Comparison of ENCODE assay signal across 18 cellular contexts in genomic region chr18:47981320-47981719, GRCh38. TPM values are rescaled to one million over a fixed set of nuclear protein-coding genes. Genes with fewer than 3 reads are reported as not detected.
DNase-seq lines count a peak whose midpoint lies in the region; ATAC-seq and TF ChIP-seq lines count a peak whose summit lies in the region.
"Had no signal": no experiment of that assay in that cellular context is flagged by ENCODE, and none has a peak within 500 bp of the region (broad histone marks: within the 10 kb centered on the region; RNA-seq: fewer than 3 reads in every experiment).

No MANE protein-coding gene starts in this region.

- peak overlapping the region; percentile 85 for H3K27ac Mint-ChIP-seq in neural crest cell (ENCODE audit: unreplicated experiment)
- no peak overlapping the region for H3K27ac Mint-ChIP-seq in activated naive CD4-positive, alpha-beta T cell treated with anti-CD3 and anti-CD28 coated beads, Interleukin-2, amount 10 ng/mL, durations not matched to agents 7 days and 5 days
- H3K27ac Mint-ChIP-seq: CD4-positive, alpha-beta T cell had no signal

- WGBS in upper lobe of left lung, 2 donors: 73 to 89% methylated on average over 3 of the region's 3 CpGs

- H3K9me3 ChIP-seq in HEK293 (ENCODE audit: control insufficient read depth, insufficient read depth, low read depth, low read length): no peaks in the 10 kb centered on the region
- no peaks in the 10 kb centered on the region for H3K9me3 ChIP-seq in WERI-Rb-1 (ENCODE audit: severe bottlenecking)
- H3K9me3 ChIP-seq in upper lobe of left lung: no peaks in the 10 kb centered on the region
- H3K9me3 ChIP-seq: BE2C, Peyer's patch, SJSA1 had no signal

- no peaks in the 10 kb centered on the region for H3K36me3 ChIP-seq in HEK293 (ENCODE audit: control insufficient read depth in 2 of 2, insufficient read depth in 1 of 2, low read length in 2 of 2)
- H3K36me3 ChIP-seq in WERI-Rb-1: no peaks in the 10 kb centered on the region
- no peaks in the 10 kb centered on the region for H3K36me3 ChIP-seq in upper lobe of left lung
- H3K36me3 ChIP-seq: BE2C, Peyer's patch, SJSA1 had no signal

- CTCF ChIA-PET in HEK293 (lab: Yijun Ruan, JAX): no interaction called here
- CTCF ChIA-PET in activated naive CD4-positive, alpha-beta T cell treated with anti-CD3 and anti-CD28 coated beads, Interleukin-2, amount 10 ng/mL, durations not matched to agents 7 days and 5 days (lab: Charles Lee): no interaction called here

- H3K4me3 ChIP-seq in HEK293 (ENCODE audit: low read depth, low read length): no peak overlapping the region
- H3K4me3 ChIP-seq in WERI-Rb-1 (ENCODE audit: low read depth, low read length): no peak overlapping the region
- no peak overlapping the region for H3K4me3 ChIP-seq in upper lobe of left lung
- H3K4me3 ChIP-seq: Peyer's patch, SJSA1 had no signal

- H3K4me1 Mint-ChIP-seq in neural crest cell: peaks cover 4% of the 10 kb centered on the region
- no peaks in the 10 kb centered on the region for H3K4me1 Mint-ChIP-seq in activated naive CD4-positive, alpha-beta T cell treated with anti-CD3 and anti-CD28 coated beads, Interleukin-2, amount 10 ng/mL, durations not matched to agents 7 days and 5 days

- H3K36me3 Mint-ChIP-seq in neural crest cell (ENCODE audit: low read depth): no peaks in the 10 kb centered on the region
- no peaks in the 10 kb centered on the region for H3K36me3 Mint-ChIP-seq in activated naive CD4-positive, alpha-beta T cell treated with anti-CD3 and anti-CD28 coated beads, Interleukin-2, amount 10 ng/mL, durations not matched to agents 7 days and 5 days

- no peaks in the 10 kb centered on the region for H3K9me3 Mint-ChIP-seq in neural crest cell
- no peaks in the 10 kb centered on the region for H3K9me3 Mint-ChIP-seq in activated naive CD4-positive, alpha-beta T cell treated with anti-CD3 and anti-CD28 coated beads, Interleukin-2, amount 10 ng/mL, durations not matched to agents 7 days and 5 days
- H3K9me3 Mint-ChIP-seq: CD4-positive, alpha-beta T cell had no signal

- peaks cover 5% of the 10 kb centered on the region for H3K27me3 Mint-ChIP-seq in neural crest cell (ENCODE audit: low read depth)
- H3K27me3 Mint-ChIP-seq in activated naive CD4-positive, alpha-beta T cell treated with anti-CD3 and anti-CD28 coated beads, Interleukin-2, amount 10 ng/mL, durations not matched to agents 7 days and 5 days: peaks cover 16% of the 10 kb centered on the region
- H3K27me3 Mint-ChIP-seq: CD4-positive, alpha-beta T cell had no signal

- H3K4me3 Mint-ChIP-seq in neural crest cell: no peak overlapping the region
- no peak overlapping the region for H3K4me3 Mint-ChIP-seq in activated naive CD4-positive, alpha-beta T cell treated with anti-CD3 and anti-CD28 coated beads, Interleukin-2, amount 10 ng/mL, durations not matched to agents 7 days and 5 days
- H3K4me3 Mint-ChIP-seq: CD4-positive, alpha-beta T cell had no signal

- peak; percentile 14 for DNase-seq in COR-L47 (lab: John Stamatoyannopoulos, UW)
- DNase-seq in WERI-Rb-1: peak; percentile 59
- DNase-seq in neural crest cell (ENCODE audit: low read depth, low spot score): no peak
- no peak for DNase-seq in upper lobe of left lung
- DNase-seq in dermis blood vessel endothelial cell: no peak
- DNase-seq in activated naive CD4-positive, alpha-beta T cell treated with anti-CD3 and anti-CD28 coated beads, Interleukin-2, amount 10 ng/mL, durations not matched to agents 7 days and 5 days: no peak
- DNase-seq: BE2C; CD4-positive, alpha-beta T cell; KG1; NCI-H1436 treated with DMSO at 0.1 percent for 48 hours; NCI-H2227 treated with DMSO at 0.1 percent for 48 hours; NCI-H526; NK-92 treated with Interleukin-12 subunit alpha and Interleukin-12 subunit beta, amount 100 ng/mL, for 24 hours; Peyer's patch; SW 1271; T-helper 2 cell had no signal

- TF ChIP-seq CTCF in HEK293 (tag by site-specific recombination; IDR thresholded peaks at IDR 0.05) (no peak), WERI-Rb-1 (IDR thresholded peaks at IDR 0.05; ENCODE audit: low read depth, low read length) (no peak), neural crest cell (conservative IDR thresholded peaks at IDR 0.05) (no peak), upper lobe of left lung (IDR thresholded peaks at IDR 0.05) (no peak)

- no peak for TF ChIP-seq POLR2A in upper lobe of left lung (IDR thresholded peaks at IDR 0.05)

- no peaks in the 10 kb centered on the region for H3K27me3 ChIP-seq in WERI-Rb-1 (ENCODE audit: insufficient read depth, low read depth, severe bottlenecking)
- no peaks in the 10 kb centered on the region for H3K27me3 ChIP-seq in upper lobe of left lung
- H3K27me3 ChIP-seq: BE2C, Peyer's patch, SJSA1 had no signal

- no peak for ATAC-seq in upper lobe of left lung (ENCODE audit: low FRiP score in 2 of 2)

- H3K27ac ChIP-seq in HEK293 (ENCODE audit: extremely low read depth, low read depth, low read length) (no peak overlapping the region), WERI-Rb-1 (peak overlapping the region; percentile 13), upper lobe of left lung (no peak overlapping the region)
- H3K27ac ChIP-seq: Peyer's patch, SJSA1 had no signal

- POLR2A ChIA-PET in HEK293 (lab: Yijun Ruan, JAX): no interaction called here

- H3K4me1 ChIP-seq in HEK293 (ENCODE audit: control insufficient read depth, insufficient read depth, low read length) (no peaks in the 10 kb centered on the region), upper lobe of left lung (no peaks in the 10 kb centered on the region)
- H3K4me1 ChIP-seq: Peyer's patch, SJSA1 had no signal

- no peak for TF ChIP-seq EP300 in upper lobe of left lung (IDR thresholded peaks at IDR 0.05)

TF ChIP-seq in HEK293, 187 proteins besides CTCF, POLR2A, EP300 and RAD21:
- no peak for TF ChIP-seq ZNF660 (tag by site-specific recombination; IDR thresholded peaks at IDR 0.05)
- TF ChIP-seq ZIC2 (tag by site-specific recombination; IDR thresholded peaks at IDR 0.05): peak; percentile 93
- TF ChIP-seq ZNF335 (tag by site-specific recombination; conservative IDR thresholded peaks at IDR 0.05): no peak

RNA-seq across cellular contexts. Expression of gene SMAD2, which starts 50.9 kb away (rescaled TPM):
- 116 and 117 TPM in 2 replicates for total RNA-seq in neural crest cell
- total RNA-seq in upper lobe of left lung: 100 to 1,000 TPM in 3 of 6 donors, 10 to 100 TPM in 3; 52.1 to 151 (median 97.8) TPM
- total RNA-seq in dermis blood vessel endothelial cell: 118 and 171 TPM in 2 replicates

Comparison
In these comparisons a context has a peak if more than half of its experiments do, and no peak if none do; other contexts are left out.
1. DNase-seq: peak in COR-L47 (single experiment) and WERI-Rb-1 (single experiment); none in neural crest cell (single experiment), upper lobe of left lung (0 of 2), dermis blood vessel endothelial cell (single experiment) and activated naive CD4-positive, alpha-beta T cell treated with anti-CD3 and anti-CD28 coated beads, Interleukin-2, amount 10 ng/mL, durations not matched to agents 7 days and 5 days (single experiment).